Comparison of ENCODE assay signal across 25 cellular contexts in genomic region chr7:122515404-122515803, GRCh38.
DNase-seq lines count a peak whose midpoint lies in the region; ATAC-seq, FAIRE-seq and TF ChIP-seq lines count a peak whose summit lies in the region.
"Had no signal": no experiment of that assay in that cellular context is flagged by ENCODE, and none has a peak within 500 bp of the region (broad histone marks: within the 10 kb centered on the region; RNA-seq: fewer than 3 reads in every experiment).

No MANE protein-coding gene starts in this region.

- H3K9me3 ChIP-seq in heart left ventricle (no peaks in the 10 kb centered on the region), small intestine (ENCODE audit: control insufficient read depth, low read depth) (no peaks in the 10 kb centered on the region)
- H3K9me3 ChIP-seq: Caco-2, heart right ventricle, left ventricle myocardium inferior, sigmoid colon, SK-N-SH had no signal

- intact Hi-C loops in left ventricle myocardium superior (cut with micrococcal nuclease) (no loop called here), heart left ventricle (cut with DNase I) (no loop called here)

- DNase-seq in left ventricle myocardium superior (no peak), heart left ventricle (no peak), NCI-H69 (lab: John Stamatoyannopoulos, UW) (peak; percentile 74), kidney tubule cell (ENCODE audit: low spot score) (peak; percentile 25), small intestine (peak; percentile 83), brain microvascular endothelial cell (no peak), NCI-H1105 treated with DMSO at 0.1 percent for 48 hours (lab: John Stamatoyannopoulos, UW) (no peak), NCI-H446 (lab: John Stamatoyannopoulos, UW) (no peak)
- DNase-seq: activated CD4-positive, alpha-beta T cell treated with anti-CD3 and anti-CD28 coated beads for 36 hours; activated T-cell treated with anti-CD3 and anti-CD28 coated beads, Interleukin-2, amount 50 U/mL, for 4 hours; Caco-2; effector CD8-positive, alpha-beta T cell; foreskin fibroblast; heart right ventricle; IMR-90; left ventricle myocardium inferior; nephron progenitor cell; sigmoid colon; SK-N-SH; stimulated activated CD4-positive, alpha-beta T cell treated with anti-CD3 and anti-CD28 coated beads, Interleukin-15, amount 100 ng/mL, for 24 hours; stimulated activated naive CD8-positive, alpha-beta T cell treated with anti-CD3 and anti-CD28 coated beads, Interleukin-15, Interleukin-2, amounts not matched to agents 100 U/mL and 50 U/mL, for 24 hours; T-helper 17 cell had no signal

- H3K27me3 ChIP-seq in heart left ventricle (no peaks in the 10 kb centered on the region), small intestine (ENCODE audit: control insufficient read depth in 2 of 2, insufficient read depth in 2 of 2, low read length in 2 of 2) (no peaks in the 10 kb centered on the region), brain microvascular endothelial cell (replicated peaks) (no peaks in the 10 kb centered on the region)
- H3K27me3 ChIP-seq: heart right ventricle, sigmoid colon had no signal

- H3K27ac ChIP-seq in heart left ventricle = no peak overlapping the region
- no peak overlapping the region for H3K27ac ChIP-seq in small intestine (ENCODE audit: low read depth in 1 of 2, low read length in 1 of 2)
- H3K27ac ChIP-seq in brain microvascular endothelial cell = no peak overlapping the region
- H3K27ac ChIP-seq: heart right ventricle, left ventricle myocardium inferior, parathyroid adenoma, RWPE1, sigmoid colon had no signal

- in situ Hi-C loops in brain microvascular endothelial cell (cut with HindIII; ENCODE audit: low pct_ligation_motif_present, low sequenced_read_pairs) = no loop called here

- H3K36me3 ChIP-seq in heart left ventricle (no peaks in the 10 kb centered on the region), small intestine (ENCODE audit: control insufficient read depth in 2 of 2, insufficient read depth in 2 of 2, low read length in 2 of 2) (no peaks in the 10 kb centered on the region), brain microvascular endothelial cell (replicated peaks) (no peaks in the 10 kb centered on the region)
- H3K36me3 ChIP-seq: heart right ventricle, left ventricle myocardium inferior, sigmoid colon had no signal

- WGBS in heart left ventricle, 4 donors = 22 to 29% (median 27%) methylated on average over 1 of the region's 1 CpG
- WGBS in small intestine, 3 donors = 7 to 31% (median 8%) methylated on average over 1 of the region's 1 CpG

- TF ChIP-seq POLR2A in heart left ventricle (IDR thresholded peaks at IDR 0.05) = no peak

- H3K4me1 ChIP-seq in heart left ventricle = no peaks in the 10 kb centered on the region
- no peaks in the 10 kb centered on the region for H3K4me1 ChIP-seq in small intestine (ENCODE audit: control insufficient read depth in 2 of 2, insufficient read depth in 1 of 2, low read depth in 1 of 2, low read length in 1 of 2)
- H3K4me1 ChIP-seq: Caco-2, heart right ventricle, parathyroid adenoma, sigmoid colon had no signal

- FAIRE-seq in small intestine (lab: Jason Lieb, UNC) = no peak
- FAIRE-seq: GM12891 had no signal

- H3K4me3 ChIP-seq in heart left ventricle = no peak overlapping the region
- no peak overlapping the region for H3K4me3 ChIP-seq in small intestine (ENCODE audit: low read depth in 1 of 2, low read length in 2 of 2)
- H3K4me3 ChIP-seq in brain microvascular endothelial cell (ENCODE audit: low read depth, low read length) = no peak overlapping the region
- H3K4me3 ChIP-seq: heart right ventricle, left ventricle myocardium inferior, sigmoid colon had no signal

- ATAC-seq in left ventricle myocardium superior (peak; percentile 22), heart left ventricle (no peak)
- ATAC-seq: activated CD4-positive, alpha-beta T cell treated with anti-CD3 and anti-CD28 coated beads for 36 hours; activated T-cell treated with anti-CD3 and anti-CD28 coated beads, Interleukin-2, amount 50 U/mL, for 4 hours; heart right ventricle; stimulated activated naive CD8-positive, alpha-beta T cell treated with anti-CD3 and anti-CD28 coated beads, Interleukin-15, Interleukin-2, amounts not matched to agents 100 U/mL and 50 U/mL, for 24 hours; T-helper 17 cell had no signal

- TF ChIP-seq CTCF in heart left ventricle (IDR thresholded peaks at IDR 0.05) = no peak
- no peak for TF ChIP-seq CTCF in brain microvascular endothelial cell (IDR thresholded peaks at IDR 0.05; ENCODE audit: low read depth, low read length, missing control alignments)

Comparison
In these comparisons a context has a peak if more than half of its experiments do, and no peak if none do; other contexts are left out.
1. DNase-seq: peak in NCI-H69 (single experiment), kidney tubule cell (single experiment) and small intestine (single experiment); none in left ventricle myocardium superior (single experiment), heart left ventricle (0 of 5), brain microvascular endothelial cell (single experiment), NCI-H1105 treated with DMSO at 0.1 percent for 48 hours (single experiment) and NCI-H446 (0 of 2).